8 cellular contexts compared by ENCODE assay signal in the genomic region with DNA sequence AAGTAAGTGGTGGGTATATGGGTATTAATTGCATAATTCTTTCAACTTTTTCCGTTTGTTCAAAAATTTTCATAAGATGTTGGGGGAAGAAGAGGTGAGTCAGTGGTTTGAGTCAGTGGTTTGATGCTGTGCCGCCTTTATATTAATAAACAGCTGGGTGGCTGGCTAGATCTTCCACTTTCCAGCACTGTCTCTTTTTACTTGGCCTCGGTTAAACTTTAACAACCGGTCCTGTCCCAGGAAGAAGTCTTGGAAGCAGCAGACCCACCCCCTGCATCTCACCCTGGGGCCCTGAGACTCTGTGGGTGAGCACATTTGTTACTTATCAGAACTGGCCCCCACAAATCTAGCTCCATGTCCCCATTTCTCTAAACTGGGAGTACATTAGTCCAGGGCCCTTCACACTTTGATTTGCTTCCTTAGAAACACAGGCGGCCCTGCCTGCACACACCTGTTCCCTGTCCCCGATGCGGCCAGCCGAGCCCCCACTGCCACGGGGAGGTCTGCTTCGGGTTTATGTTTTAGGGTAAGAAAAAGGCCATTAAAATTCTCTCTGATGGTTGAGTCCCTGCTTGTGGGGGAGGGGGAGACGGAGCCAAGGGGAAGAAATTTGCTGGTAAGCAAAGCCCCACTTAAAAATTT.
A peak's percentile ranks its signal among the peaks of the same experiment; 100 is the strongest.
DNase-seq lines count a peak whose midpoint lies in the region; ATAC-seq, FAIRE-seq and TF ChIP-seq lines count a peak whose summit lies in the region.

No MANE protein-coding gene starts in this region.

- H3F3A ChIP-seq in neural progenitor cell (ENCODE audit: low read depth): peaks cover 23% of the 10 kb centered on the region

- dilution Hi-C loops in endothelial cell of umbilical vein (cut with MboI; ENCODE audit: extremely low pct_ligation_motif_present, low sequenced_read_pairs): no loop called here

- peaks cover 22% of the 10 kb centered on the region for H3K36me3 Mint-ChIP-seq in neural progenitor cell

- H4K20me1 ChIP-seq in endothelial cell of umbilical vein (replicated peaks; ENCODE audit: control insufficient read depth, extremely low read depth, insufficient read depth, low read length): no peaks in the 10 kb centered on the region
- no peaks in the 10 kb centered on the region for H4K20me1 ChIP-seq in neural progenitor cell (ENCODE audit: low read depth)

- peaks cover 41% of the 10 kb centered on the region for H3K9me3 Mint-ChIP-seq in neural progenitor cell

- H2AFZ ChIP-seq in ACC112 (ENCODE audit: low read length, unreplicated experiment) (peak overlapping the region; percentile 94), endothelial cell of umbilical vein (ENCODE audit: low read depth, low read length) (peak overlapping the region; percentile 89), neural progenitor cell (replicated peaks) (peak overlapping the region; percentile 94)

- BruUV-seq in endothelial cell of umbilical vein (replicated peaks; lab: Mats Ljungman, UMichigan): TSS peak; percentile 62

- H3K27ac ChIP-seq in ACC112 (ENCODE audit: low read depth, low read length) (no peak overlapping the region), Peyer's patch (peak overlapping the region in 3 of 4 donors; percentile 38 to 74 (median 66)), endothelial cell of umbilical vein (ENCODE audit: insufficient read depth, low read depth, low read length) (no peak overlapping the region), neural progenitor cell (peak overlapping the region; percentile 84)

- H3K27me3 Mint-ChIP-seq in neural progenitor cell (ENCODE audit: insufficient read depth, low read depth): peaks cover 18% of the 10 kb centered on the region

- DNase-seq in Peyer's patch (no peak), endothelial cell of umbilical vein (ENCODE audit: low read depth, low spot score) (no peak), neural progenitor cell (ENCODE audit: low spot score) (peak; percentile 44), GM19240 (ENCODE audit: insufficient read length, low spot score) (no peak)

- no peaks in the 10 kb centered on the region for H3K4me1 ChIP-seq in ACC112 (ENCODE audit: control insufficient read depth, insufficient read depth, low read length, unreplicated experiment)
- no peaks in the 10 kb centered on the region for H3K4me1 ChIP-seq in Peyer's patch
- peaks cover 9% of the 10 kb centered on the region for H3K4me1 ChIP-seq in endothelial cell of umbilical vein (ENCODE audit: control insufficient read depth, extremely low read depth, insufficient read depth, low read length)
- peaks cover 9% of the 10 kb centered on the region for H3K4me1 ChIP-seq in neural progenitor cell

- H3K4me3 ChIP-seq in ACC112 (ENCODE audit: low read depth, low read length) (peak overlapping the region; percentile 71), Peyer's patch (peak overlapping the region; percentile 24 to 52 (median 40)), endothelial cell of umbilical vein (replicated peaks in 1 of 3; ENCODE audit: insufficient read depth in 1 of 3, low read depth in 1 of 3, low read length in 3 of 3) (peak overlapping the region in 1 of 3 experiments; percentile 30), neural progenitor cell (peak overlapping the region; percentile 39)

- peaks cover 12% of the 10 kb centered on the region for H3K4me1 Mint-ChIP-seq in neural progenitor cell

- H3K9ac ChIP-seq in endothelial cell of umbilical vein (replicated peaks; ENCODE audit: extremely low read depth, insufficient read depth, low read length) (peak overlapping the region; percentile 33), neural progenitor cell (no peak overlapping the region)

- no peaks in the 10 kb centered on the region for H3K79me2 ChIP-seq in ACC112 (ENCODE audit: control insufficient read depth, insufficient read depth, low read length, unreplicated experiment)
- no peaks in the 10 kb centered on the region for H3K79me2 ChIP-seq in endothelial cell of umbilical vein (ENCODE audit: control insufficient read depth, insufficient read depth, low read length)
- no peaks in the 10 kb centered on the region for H3K79me2 ChIP-seq in neural progenitor cell (ENCODE audit: low read depth)

- peak overlapping the region; percentile 92 for H3K27ac Mint-ChIP-seq in neural progenitor cell

- H3K27me3 ChIP-seq in ACC112 (ENCODE audit: insufficient read depth, low read length) (no peaks in the 10 kb centered on the region; the same call in 1 of the 2 replicates), Peyer's patch (no peaks in the 10 kb centered on the region), endothelial cell of umbilical vein (ENCODE audit: control insufficient read depth in 2 of 2, insufficient read depth in 2 of 2, low read length in 2 of 2) (no peaks in the 10 kb centered on the region), neural progenitor cell (no peaks in the 10 kb centered on the region)

- peak overlapping the region; percentile 71 for H3K4me2 ChIP-seq in endothelial cell of umbilical vein (ENCODE audit: insufficient read depth, low read length)
- H3K4me2 ChIP-seq in neural progenitor cell: peak overlapping the region; percentile 73

- POLR2A ChIA-PET in endothelial cell of umbilical vein (lab: Charles Lee): no interaction called here

- TF ChIP-seq POLR2A in Peyer's patch (IDR thresholded peaks at IDR 0.05) (no peak), endothelial cell of umbilical vein (IDR thresholded peaks at IDR 0.05; ENCODE audit: low read depth, low read length) (no peak), GM18505 (IDR thresholded peaks at IDR 0.05; ENCODE audit: borderline replicate concordance, extremely low read depth, insufficient read depth, insufficient read length) (no peak)

- peak overlapping the region; percentile 78 for H3K4me3 Mint-ChIP-seq in neural progenitor cell

- CTCF ChIA-PET in endothelial cell of umbilical vein (lab: Charles Lee): no interaction called here

- ATAC-seq in GM19438 (IDR thresholded peaks at IDR 0.05; ENCODE audit: low read depth, unreplicated experiment): peak; percentile 46
- ATAC-seq in HG03565 (IDR thresholded peaks at IDR 0.05; ENCODE audit: unreplicated experiment): no peak
- ATAC-seq in GM18505 (IDR thresholded peaks at IDR 0.05; ENCODE audit: unreplicated experiment): no peak

- TF ChIP-seq CTCF in Peyer's patch (IDR thresholded peaks at IDR 0.05): no peak
- TF ChIP-seq CTCF in endothelial cell of umbilical vein (IDR thresholded peaks at IDR 0.05; ENCODE audit: extremely low read depth in 1 of 2, insufficient read depth in 1 of 2, low read depth in 1 of 2, low read length in 2 of 2): no peak
- TF ChIP-seq CTCF in neural progenitor cell (IDR thresholded peaks at IDR 0.05): no peak

- H3K9me3 ChIP-seq in Peyer's patch: peaks cover 0 to 18% (median 4%) of the 10 kb centered on the region in 4 donors
- no peaks in the 10 kb centered on the region for H3K9me3 ChIP-seq in endothelial cell of umbilical vein (replicated peaks; ENCODE audit: control insufficient read depth, insufficient read depth, low read length)
- peaks cover 8% of the 10 kb centered on the region for H3K9me3 ChIP-seq in neural progenitor cell (ENCODE audit: low read depth)

- H3K36me3 ChIP-seq in ACC112 (ENCODE audit: insufficient read depth, low read length) (peaks cover 9% of the 10 kb centered on the region), Peyer's patch (no peaks in the 10 kb centered on the region), endothelial cell of umbilical vein (ENCODE audit: control insufficient read depth in 2 of 2, extremely low read depth in 1 of 2, insufficient read depth in 2 of 2, low read length in 2 of 2) (no peaks in the 10 kb centered on the region), neural progenitor cell (peaks cover 11% of the 10 kb centered on the region)

- FAIRE-seq in endothelial cell of umbilical vein (lab: Jason Lieb, UNC): peak; percentile 31

- intact Hi-C loops in endothelial cell of umbilical vein (cut with micrococcal nuclease): loop anchor here (2.0 kb wide), 2 partner anchors 37 to 81 kb away; no protein-coding TSS in a partner anchor

- H3K9me1 ChIP-seq in endothelial cell of umbilical vein (replicated peaks; ENCODE audit: control insufficient read depth, extremely low read depth, insufficient read depth, low read length): no peaks in the 10 kb centered on the region

TF ChIP-seq in endothelial cell of umbilical vein, 7 proteins besides CTCF, POLR2A, EP300 and RAD21:
- TF ChIP-seq MYC (IDR thresholded peaks at IDR 0.05; ENCODE audit: low read depth, low read length) (no peak), FOS (IDR thresholded peaks at IDR 0.05; ENCODE audit: borderline replicate concordance, insufficient read depth, low read length) (peak; percentile 13)

Comparison
In these comparisons a context has a peak if more than half of its experiments do, and no peak if none do; other contexts are left out.
1. H3K27ac ChIP-seq: peak in Peyer's patch (3 of 4) and neural progenitor cell (single experiment); none in ACC112 (single experiment) and endothelial cell of umbilical vein (single experiment).
2. Peak in every context shown above with its lines, with median percentiles within 50 percentile points of each other: H2AFZ ChIP-seq.